1 cellular context compared by ENCODE assay signal in genomic region chr6:34289137-34289536, GRCh38.
TF ChIP-seq lines count a peak whose summit lies in the region.

No MANE protein-coding gene starts in this region.

TF ChIP-seq in GM23338, 12 proteins besides CTCF, POLR2A, EP300 and RAD21:
- TF ChIP-seq JUNB (IDR thresholded peaks at IDR 0.05; ENCODE audit: unreplicated experiment) = no peak
- TF ChIP-seq REST (IDR thresholded peaks at IDR 0.05; ENCODE audit: unreplicated experiment) = no peak
- TF ChIP-seq ZNF114 (CRISPR knock-in tag; IDR thresholded peaks at IDR 0.05) = no peak
- no peak for TF ChIP-seq ZNF331 (CRISPR knock-in tag; IDR thresholded peaks at IDR 0.05; ENCODE audit: low read depth)
- TF ChIP-seq EZH2 (IDR thresholded peaks at IDR 0.05; ENCODE audit: low read depth, unreplicated experiment) = no peak
- no peak for TF ChIP-seq EZH2phosphoT487 (IDR thresholded peaks at IDR 0.05; ENCODE audit: unreplicated experiment)
- TF ChIP-seq ETS1 (IDR thresholded peaks at IDR 0.05) = no peak
- no peak for TF ChIP-seq CREB1 (CRISPR knock-in tag; IDR thresholded peaks at IDR 0.05; ENCODE audit: low read depth)
- no peak for TF ChIP-seq ZNF462 (CRISPR knock-in tag; IDR thresholded peaks at IDR 0.05)
- TF ChIP-seq NANOG (IDR thresholded peaks at IDR 0.05; ENCODE audit: borderline replicate concordance) = no peak
- no peak for TF ChIP-seq STAT1 (IDR thresholded peaks at IDR 0.05; ENCODE audit: unreplicated experiment)
- no peak for TF ChIP-seq POLR2AphosphoS5 (IDR thresholded peaks at IDR 0.05; ENCODE audit: low read depth)
